1 cellular context compared by ENCODE assay signal in the genomic region with DNA sequence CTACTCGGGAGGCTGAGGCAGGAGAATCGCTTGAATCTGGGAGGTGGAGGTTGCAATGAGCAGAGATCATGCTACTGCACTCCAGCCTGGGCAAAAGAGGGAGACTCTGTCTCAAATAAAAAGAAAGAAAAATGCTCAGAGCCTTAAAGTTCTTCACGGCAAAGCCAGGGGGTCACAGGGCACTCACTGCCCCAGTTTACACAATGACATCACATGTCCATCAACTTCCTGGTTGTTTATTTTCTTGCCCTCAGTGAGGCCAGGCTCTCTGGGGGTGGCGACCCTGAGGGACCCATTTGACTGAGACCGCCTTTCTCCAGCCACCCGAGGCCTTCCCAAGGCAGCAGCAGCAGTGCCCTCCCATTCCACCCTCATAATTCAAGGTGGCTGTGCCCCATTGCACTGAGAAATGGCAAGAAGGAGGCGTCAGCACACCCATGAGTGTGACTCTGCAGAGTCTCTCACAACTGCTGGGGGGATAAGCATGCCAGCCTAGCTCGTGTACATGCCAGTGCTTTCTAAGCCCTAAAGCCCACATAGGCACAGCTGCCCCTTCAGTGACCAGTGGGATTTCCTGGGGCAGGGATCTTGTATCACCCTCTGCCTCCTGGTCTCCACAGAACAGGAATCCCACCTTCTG.
TF ChIP-seq lines count a peak whose summit lies in the region.

No MANE protein-coding gene starts in this region.

TF ChIP-seq in IMR-90, 13 proteins besides CTCF, POLR2A, EP300 and RAD21:
- TF ChIP-seq SMC3 (IDR thresholded peaks at IDR 0.05; ENCODE audit: low read depth, low read length) (no peak), MAFK (IDR thresholded peaks at IDR 0.05; ENCODE audit: low read depth, low read length) (no peak), CHD1 (IDR thresholded peaks at IDR 0.05; ENCODE audit: low read depth, low read length) (no peak), CEBPB (IDR thresholded peaks at IDR 0.05; ENCODE audit: low read depth, low read length) (no peak), FOS (IDR thresholded peaks at IDR 0.05; ENCODE audit: low read depth, low read length) (no peak), MAZ (IDR thresholded peaks at IDR 0.05; ENCODE audit: borderline replicate concordance, low read depth, low read length) (no peak), RFX5 (IDR thresholded peaks at IDR 0.05; ENCODE audit: low read depth, low read length) (no peak), MXI1 (IDR thresholded peaks at IDR 0.05; ENCODE audit: borderline replicate concordance, low read depth, low read length) (no peak), RCOR1 (IDR thresholded peaks at IDR 0.05; ENCODE audit: insufficient replicate concordance, low read length) (no peak)
